Comparison of ENCODE assay signal across 1 cellular context in genomic region chr19:7871280-7871529, GRCh38.
TF ChIP-seq lines count a peak whose summit lies in the region.

No MANE protein-coding gene starts in this region.

TF ChIP-seq in IMR-90, 13 proteins besides CTCF, POLR2A, EP300 and RAD21:
- TF ChIP-seq MAFK (IDR thresholded peaks at IDR 0.05; ENCODE audit: low read depth, low read length) (no peak), MAZ (IDR thresholded peaks at IDR 0.05; ENCODE audit: borderline replicate concordance, low read depth, low read length) (no peak), FOS (IDR thresholded peaks at IDR 0.05; ENCODE audit: low read depth, low read length) (no peak), RCOR1 (IDR thresholded peaks at IDR 0.05; ENCODE audit: insufficient replicate concordance, low read length) (no peak), SMC3 (IDR thresholded peaks at IDR 0.05; ENCODE audit: low read depth, low read length) (no peak), MXI1 (IDR thresholded peaks at IDR 0.05; ENCODE audit: borderline replicate concordance, low read depth, low read length) (no peak), CEBPB (IDR thresholded peaks at IDR 0.05; ENCODE audit: low read depth, low read length) (no peak), BHLHE40 (IDR thresholded peaks at IDR 0.05; ENCODE audit: low read depth, low read length) (no peak), ELK1 (IDR thresholded peaks at IDR 0.05; ENCODE audit: borderline replicate concordance, low read depth, low read length) (no peak), NFE2L2 (IDR thresholded peaks at IDR 0.05; ENCODE audit: low read depth, low read length) (no peak), RFX5 (IDR thresholded peaks at IDR 0.05; ENCODE audit: low read depth, low read length) (no peak), CHD1 (IDR thresholded peaks at IDR 0.05; ENCODE audit: low read depth, low read length) (no peak)
- TF ChIP-seq, protein P1, sequence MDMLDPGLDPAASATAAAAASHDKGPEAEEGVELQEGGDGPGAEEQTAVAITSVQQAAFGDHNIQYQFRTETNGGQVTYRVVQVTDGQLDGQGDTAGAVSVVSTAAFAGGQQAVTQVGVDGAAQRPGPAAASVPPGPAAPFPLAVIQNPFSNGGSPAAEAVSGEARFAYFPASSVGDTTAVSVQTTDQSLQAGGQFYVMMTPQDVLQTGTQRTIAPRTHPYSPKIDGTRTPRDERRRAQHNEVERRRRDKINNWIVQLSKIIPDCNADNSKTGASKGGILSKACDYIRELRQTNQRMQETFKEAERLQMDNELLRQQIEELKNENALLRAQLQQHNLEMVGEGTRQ (IDR thresholded peaks at IDR 0.05; ENCODE audit: low read depth, low read length), result no peak
